Comparison of ENCODE assay signal across 30 cellular contexts in genomic region chr2:75563591-75563990, GRCh38. TPM values are rescaled to one million over a fixed set of nuclear protein-coding genes. Genes with fewer than 3 reads are reported as not detected.
"Had no signal": no experiment of that assay in that cellular context is flagged by ENCODE, and none has a peak within 500 bp of the region (broad histone marks: within the 10 kb centered on the region; RNA-seq: fewer than 3 reads in every experiment).

No MANE protein-coding gene starts in this region.

- H3K9me3 ChIP-seq: ascending aorta, colonic mucosa had no signal

- H3K27ac ChIP-seq: ascending aorta, cardiac muscle cell, colonic mucosa, KMS-11, SK-N-MC had no signal

- H3K27ac Mint-ChIP-seq: activated CD4-positive, alpha-beta memory T cell treated with anti-CD3 and anti-CD28 coated beads for 36 hours; activated naive CD4-positive, alpha-beta T cell treated with anti-CD3 and anti-CD28 coated beads for 36 hours; activated naive CD4-positive, alpha-beta T cell treated with anti-CD3 and anti-CD28 coated beads, Interleukin-2, amount 50 U/mL, for 72 hours; activated T-helper 1 cell treated with anti-CD3 and anti-CD28 coated beads, Interleukin-12 subunit alpha, Interleukin-12 subunit beta, Interleukin-2, Interleukin-4 antibody, amounts not matched to agents 30 ng/mL and 10 ng/mL and 1 ng/mL, durations not matched to agents 14 hours and 24 hours and 36 hours had no signal

- H3K4me1 ChIP-seq: ascending aorta, colonic mucosa had no signal

- H3K36me3 ChIP-seq: ascending aorta, cardiac muscle cell, colonic mucosa had no signal

- H3K9me3 Mint-ChIP-seq: activated CD4-positive, alpha-beta memory T cell treated with anti-CD3 and anti-CD28 coated beads for 36 hours; activated naive CD4-positive, alpha-beta T cell treated with anti-CD3 and anti-CD28 coated beads for 36 hours; activated naive CD4-positive, alpha-beta T cell treated with anti-CD3 and anti-CD28 coated beads, Interleukin-2, amount 50 U/mL, for 72 hours; activated T-helper 1 cell treated with anti-CD3 and anti-CD28 coated beads, Interleukin-12 subunit alpha, Interleukin-12 subunit beta, Interleukin-2, Interleukin-4 antibody, amounts not matched to agents 30 ng/mL and 10 ng/mL and 1 ng/mL, durations not matched to agents 14 hours and 24 hours and 36 hours; central memory CD8-positive, alpha-beta T cell had no signal

- H3K27me3 ChIP-seq: ascending aorta had no signal

- H3K4me3 ChIP-seq: ascending aorta, cardiac muscle cell, colonic mucosa, SK-N-MC had no signal

- DNase-seq: activated CD4-positive, alpha-beta memory T cell treated with anti-CD3 and anti-CD28 coated beads for 36 hours; activated CD4-positive, alpha-beta T cell treated with anti-CD3 and anti-CD28 coated beads, Interleukin-2, amount 50 U/mL, for 1 hour; activated gamma-delta T cell treated with Interleukin-2 at 50 U/mL for 16 hours; activated naive CD4-positive, alpha-beta T cell treated with anti-CD3 and anti-CD28 coated beads for 36 hours; activated T-cell treated with anti-CD3 and anti-CD28 coated beads, Interleukin-2, amount 50 U/mL, for 1 hour; amygdala; colonic mucosa; NCI-H1092 treated with DMSO at 0.1 percent for 48 hours; NCI-H1417; NCI-H146; NCI-H187; NCI-H2029 treated with DMSO at 0.1 percent for 48 hours; NCI-H2107; NCI-H2171; NCI-H510A; NCI-H526; NCI-H748 treated with DMSO at 0.1 percent for 48 hours; OCI-M1; Right ventricle myocardium superior; T1000 had no signal

- H3K4me3 Mint-ChIP-seq: activated CD4-positive, alpha-beta memory T cell treated with anti-CD3 and anti-CD28 coated beads for 36 hours; activated naive CD4-positive, alpha-beta T cell treated with anti-CD3 and anti-CD28 coated beads for 36 hours; activated T-helper 1 cell treated with anti-CD3 and anti-CD28 coated beads, Interleukin-12 subunit alpha, Interleukin-12 subunit beta, Interleukin-2, Interleukin-4 antibody, amounts not matched to agents 30 ng/mL and 10 ng/mL and 1 ng/mL, durations not matched to agents 14 hours and 24 hours and 36 hours; central memory CD8-positive, alpha-beta T cell had no signal

- H3K36me3 Mint-ChIP-seq: activated CD4-positive, alpha-beta memory T cell treated with anti-CD3 and anti-CD28 coated beads for 36 hours; activated naive CD4-positive, alpha-beta T cell treated with anti-CD3 and anti-CD28 coated beads, Interleukin-2, amount 50 U/mL, for 72 hours had no signal

RNA-seq across cellular contexts. Expression of gene EVA1A, which starts 2.9 kb away (rescaled TPM):
- total RNA-seq: activated CD4-positive, alpha-beta memory T cell treated with anti-CD3 and anti-CD28 coated beads for 36 hours; activated CD8-positive, alpha-beta memory T cell treated with anti-CD3 and anti-CD28 coated beads for 36 hours; activated naive CD4-positive, alpha-beta T cell treated with anti-CD3 and anti-CD28 coated beads for 36 hours; activated T-helper 1 cell treated with anti-CD3 and anti-CD28 coated beads, Interleukin-12 subunit alpha, Interleukin-12 subunit beta, Interleukin-2, Interleukin-4 antibody, amounts not matched to agents 30 ng/mL and 10 ng/mL and 1 ng/mL, durations not matched to agents 14 hours and 24 hours and 36 hours; ascending aorta; T-helper 1 cell treated with Interleukin-12 subunit alpha and Interleukin-12 subunit beta and Interleukin-4 antibody, amounts not matched to agents 30 ng/mL and 1 ng/mL, for 36 hours; T-helper 2 cell treated with Interferon-gamma antibody and Interleukin-4, amounts not matched to agents 100 ng/mL and 5 ng/mL, for 36 hours had no signal
